In genomic region chr2:24176326-24176725, GRCh38 we compare ENCODE assay signal across 24 cellular contexts. TPM values are rescaled to one million over a fixed set of nuclear protein-coding genes. Genes with fewer than 3 reads are reported as not detected.
"Had no signal": no experiment of that assay in that cellular context is flagged by ENCODE, and none has a peak within 500 bp of the region (broad histone marks: within the 10 kb centered on the region; RNA-seq: fewer than 3 reads in every experiment).

No MANE protein-coding gene starts in this region.

- H3K4me3 ChIP-seq: gastrocnemius medialis, hepatocyte, lung, neural progenitor cell, thyroid gland had no signal

- H3K27ac ChIP-seq: gastrocnemius medialis, heart left ventricle, hepatocyte, neural progenitor cell, prostate gland, stomach, thyroid gland had no signal

- H3K27me3 ChIP-seq: gastrocnemius medialis, hepatocyte, neural progenitor cell, right atrium auricular region, thyroid gland had no signal

- DNase-seq: cortex of kidney; effector memory CD8-positive, alpha-beta T cell; gastrocnemius medialis; heart left ventricle; kidney; naive B cell; stimulated activated CD4-positive, alpha-beta T cell treated with anti-CD3 and anti-CD28 coated beads, Interleukin-2, amount 100 ng/mL, for 24 hours; stimulated activated CD4-positive, alpha-beta T cell treated with anti-CD3 and anti-CD28 coated beads, Interleukin-4, amount 100 ng/mL, for 24 hours; stimulated activated naive CD4-positive, alpha-beta T cell treated with Interleukin-2 at 50 U/mL for 16 hours; stomach; thyroid gland; trophoblast cell had no signal

- ATAC-seq: effector memory CD8-positive, alpha-beta T cell; gastrocnemius medialis; heart left ventricle; left lobe of liver; natural killer cell treated with Interleukin-12 subunit alpha and Interleukin-12 subunit beta and Interleukin-15 and Interleukin-18, amount 100 ng/mL, for 72 hours; sciatic nerve; stimulated activated effector memory CD8-positive, alpha-beta T cell treated with anti-CD3 and anti-CD28 coated beads, Interleukin-12 subunit alpha, Interleukin-12 subunit beta, amount 100 ng/mL, for 72 hours had no signal

- H3K36me3 ChIP-seq: gastrocnemius medialis, heart left ventricle, neural progenitor cell, prostate gland, right atrium auricular region, stomach, thyroid gland had no signal

- H3K9me3 ChIP-seq: gastrocnemius medialis, prostate gland, right atrium auricular region, thyroid gland had no signal

RNA-seq across cellular contexts. Expression of gene FAM228A, which starts 1.5 kb away (rescaled TPM):
- total RNA-seq: glomerular endothelial cell had no signal
- polyA plus RNA-seq: hepatocyte had no signal

RNA-seq across cellular contexts. Expression of gene PFN4, which starts 53.2 kb away (rescaled TPM):
- total RNA-seq: gastrocnemius medialis, mononuclear cell, skeletal muscle tissue had no signal
